ENCODE assay signal across 11 cellular contexts in genomic region chr2:109242222-109242653, GRCh38.
DNase-seq lines count a peak whose midpoint lies in the region; ATAC-seq, FAIRE-seq and TF ChIP-seq lines count a peak whose summit lies in the region.
"Had no signal": no experiment of that assay in that cellular context is flagged by ENCODE, and none has a peak within 500 bp of the region (broad histone marks: within the 10 kb centered on the region; RNA-seq: fewer than 3 reads in every experiment).

No MANE protein-coding gene starts in this region.

- H2AFZ ChIP-seq in astrocyte (ENCODE audit: low read depth, low read length): no peak overlapping the region
- H2AFZ ChIP-seq in Karpas-422 (ENCODE audit: low read length): no peak overlapping the region

- H3K9me3 ChIP-seq in astrocyte (ENCODE audit: insufficient read depth, low read depth, low read length) (no peaks in the 10 kb centered on the region), kidney (ENCODE audit: control insufficient read depth in 1 of 2, low read length in 2 of 2) (no peaks in the 10 kb centered on the region), Karpas-422 (ENCODE audit: low read length) (no peaks in the 10 kb centered on the region)

- BruUV-seq in Calu3 (replicated peaks; lab: Mats Ljungman, UMichigan): no TSS peak

- no peak for TF ChIP-seq POLR2A in GM18505 (IDR thresholded peaks at IDR 0.05; ENCODE audit: borderline replicate concordance, extremely low read depth, insufficient read depth, insufficient read length)

- H3K27me3 ChIP-seq in astrocyte (ENCODE audit: insufficient read depth, low read length) (no peaks in the 10 kb centered on the region), Karpas-422 (ENCODE audit: low read length) (no peaks in the 10 kb centered on the region)

- H3K4me3 Mint-ChIP-seq in Calu3 (ENCODE audit: low read depth, unreplicated experiment) (no peak overlapping the region), astrocyte (ENCODE audit: unreplicated experiment) (no peak overlapping the region)

- H3K9me3 Mint-ChIP-seq in Calu3 (ENCODE audit: low read depth, unreplicated experiment) (no peaks in the 10 kb centered on the region), astrocyte (ENCODE audit: unreplicated experiment) (no peaks in the 10 kb centered on the region)

- peak overlapping the region; percentile 51 for H3K27ac Mint-ChIP-seq in Calu3 (ENCODE audit: unreplicated experiment)
- H3K27ac Mint-ChIP-seq in astrocyte (ENCODE audit: unreplicated experiment): peak overlapping the region; percentile 75

- intact Hi-C loops in Calu3 (cut with micrococcal nuclease; ENCODE audit: unreplicated experiment) (no loop called here), kidney (cut with DNase I) (no loop called here)

- H3K4me3 ChIP-seq in astrocyte (ENCODE audit: insufficient read depth, low read depth, low read length): no peak overlapping the region
- no peak overlapping the region for H3K4me3 ChIP-seq in kidney (ENCODE audit: low read length in 2 of 2)
- H3K4me3 ChIP-seq in skin epidermis: no peak overlapping the region
- no peak overlapping the region for H3K4me3 ChIP-seq in Karpas-422 (ENCODE audit: low read length)

- TF ChIP-seq CTCF in Calu3 (IDR thresholded peaks at IDR 0.05; ENCODE audit: unreplicated experiment): no peak
- TF ChIP-seq CTCF in astrocyte (IDR thresholded peaks at IDR 0.05; ENCODE audit: insufficient read depth, low read depth, low read length): no peak
- no peak for TF ChIP-seq CTCF in kidney (IDR thresholded peaks at IDR 0.05; ENCODE audit: borderline replicate concordance, extremely low read depth, insufficient read depth)

- CTCF ChIA-PET in Calu3 (lab: Charles Lee): no interaction called here

- H3K4me2 ChIP-seq in astrocyte (ENCODE audit: low read length): peak overlapping the region; percentile 69
- no peak overlapping the region for H3K4me2 ChIP-seq in Karpas-422 (ENCODE audit: low read depth, low read length, poor library complexity, severe bottlenecking)

- H3K27me3 Mint-ChIP-seq in Calu3 (ENCODE audit: unreplicated experiment): peaks cover 39% of the 10 kb centered on the region
- H3K27me3 Mint-ChIP-seq in astrocyte (ENCODE audit: low read depth, unreplicated experiment): no peaks in the 10 kb centered on the region

- H3K36me3 ChIP-seq in astrocyte (ENCODE audit: insufficient read depth, low read length): no peaks in the 10 kb centered on the region
- no peaks in the 10 kb centered on the region for H3K36me3 ChIP-seq in kidney (ENCODE audit: control insufficient read depth in 1 of 2, insufficient read depth in 2 of 2, low read length in 2 of 2)
- no peaks in the 10 kb centered on the region for H3K36me3 ChIP-seq in Karpas-422 (ENCODE audit: insufficient read depth, low read length)

- H3K36me3 Mint-ChIP-seq in Calu3 (ENCODE audit: insufficient read depth, unreplicated experiment) (peaks cover 5% of the 10 kb centered on the region), astrocyte (ENCODE audit: low read depth, unreplicated experiment) (no peaks in the 10 kb centered on the region)

- H4K20me1 ChIP-seq in astrocyte (ENCODE audit: insufficient read depth, low read length) (peaks cover 17% of the 10 kb centered on the region), Karpas-422 (ENCODE audit: insufficient read depth, low read depth, low read length) (no peaks in the 10 kb centered on the region)

- H3K4me1 ChIP-seq in astrocyte (ENCODE audit: insufficient read depth, low read length) (peaks cover 46% of the 10 kb centered on the region), kidney (ENCODE audit: control insufficient read depth in 1 of 2, insufficient read depth in 1 of 2, low read depth in 1 of 2, low read length in 2 of 2) (peaks cover 0 to 25% of the 10 kb centered on the region in 2 donors), Karpas-422 (ENCODE audit: low read length) (peaks cover 18% of the 10 kb centered on the region)

- ATAC-seq in GM18505 (IDR thresholded peaks at IDR 0.05; ENCODE audit: unreplicated experiment): no peak
- ATAC-seq: stimulated activated naive CD8-positive, alpha-beta T cell treated with anti-CD3 and anti-CD28 coated beads, Interleukin-15, Interleukin-2, amounts not matched to agents 100 U/mL and 50 U/mL, for 24 hours had no signal

- H3K9me2 ChIP-seq in Karpas-422 (replicated peaks; ENCODE audit: insufficient read depth, low read length): no peaks in the 10 kb centered on the region

- peak overlapping the region; percentile 53 for H3K27ac ChIP-seq in astrocyte (ENCODE audit: low read depth, low read length)
- peak overlapping the region; percentile 8 to 78 for H3K27ac ChIP-seq in kidney (ENCODE audit: low read depth in 2 of 2, low read length in 2 of 2)
- peak overlapping the region in 20 of 21 experiments; percentile 4 to 90 (median 62) for H3K27ac ChIP-seq in skin epidermis
- no peak overlapping the region for H3K27ac ChIP-seq in Karpas-422 (ENCODE audit: low read length)

- DNase-seq in Calu3 (no peak), astrocyte (ENCODE audit: low read depth) (no peak), kidney (no peak), Karpas-422 (no peak), kidney tubule cell (ENCODE audit: low spot score) (no peak)
- no peak for DNase-seq in activated CD4-positive, CD25-positive, alpha-beta regulatory T cell treated with anti-CD3 and anti-CD28 coated beads, Interleukin-2, amount 50 U/mL, for 72 hours
- DNase-seq: NCI-H1092; NCI-H526 treated with DMSO at 0.1 percent for 48 hours; stimulated activated naive CD8-positive, alpha-beta T cell treated with anti-CD3 and anti-CD28 coated beads, Interleukin-15, Interleukin-2, amounts not matched to agents 100 U/mL and 50 U/mL, for 24 hours had no signal

- peaks cover 23% of the 10 kb centered on the region for H3K4me1 Mint-ChIP-seq in Calu3 (ENCODE audit: low read depth, unreplicated experiment)
- H3K4me1 Mint-ChIP-seq in astrocyte (ENCODE audit: low read depth, unreplicated experiment): peaks cover 46% of the 10 kb centered on the region

- FAIRE-seq in astrocyte (lab: Jason Lieb, UNC): no peak
- FAIRE-seq in kidney (lab: Jason Lieb, UNC): no peak

- H3K9ac ChIP-seq in astrocyte (ENCODE audit: low read length): peak overlapping the region; percentile 29
- H3K9ac ChIP-seq in kidney (ENCODE audit: low read length in 2 of 2): no peak overlapping the region
- H3K9ac ChIP-seq in Karpas-422 (ENCODE audit: low read length): no peak overlapping the region

- H3K79me2 ChIP-seq in astrocyte (ENCODE audit: insufficient read depth, low read length) (peaks cover 9% of the 10 kb centered on the region), Karpas-422 (ENCODE audit: low read length) (no peaks in the 10 kb centered on the region)
